Comparison of ENCODE assay signal across 34 cellular contexts in genomic region chr11:130511765-130512164, GRCh38.
DNase-seq lines count a peak whose midpoint lies in the region; ATAC-seq, FAIRE-seq and TF ChIP-seq lines count a peak whose summit lies in the region.
"Had no signal": no experiment of that assay in that cellular context is flagged by ENCODE, and none has a peak within 500 bp of the region (broad histone marks: within the 10 kb centered on the region; RNA-seq: fewer than 3 reads in every experiment).

No MANE protein-coding gene starts in this region.

- no peak overlapping the region for H3K4me3 ChIP-seq in right atrium auricular region
- no peak overlapping the region for H3K4me3 ChIP-seq in heart left ventricle
- no peak overlapping the region for H3K4me3 ChIP-seq in fibroblast of mammary gland (ENCODE audit: control insufficient read depth, low read depth, low read length)
- H3K4me3 ChIP-seq: A549, ascending aorta, coronary artery, GM23338, heart right ventricle, lower lobe of right lung, prostate gland had no signal

- H3K9me3 ChIP-seq in right atrium auricular region: no peaks in the 10 kb centered on the region
- H3K9me3 ChIP-seq in heart left ventricle: no peaks in the 10 kb centered on the region
- H3K9me3 ChIP-seq: ascending aorta, prostate gland had no signal

- no peak for DNase-seq in right atrium auricular region (ENCODE audit: low spot score)
- DNase-seq in heart left ventricle: no peak
- peak; percentile 18 for DNase-seq in RCC 7860 (ENCODE audit: low spot score)
- peak; percentile 50 for DNase-seq in fibroblast of mammary gland (ENCODE audit: low read depth)
- no peak for DNase-seq in NCI-H2029 (lab: John Stamatoyannopoulos, UW)
- no peak for DNase-seq in putamen (ENCODE audit: low spot score)
- DNase-seq: activated CD4-positive, alpha-beta T cell treated with anti-CD3 and anti-CD28 coated beads for 4 hours; activated gamma-delta T cell treated with Interleukin-2 at 50 U/mL for 16 hours; activated naive CD8-positive, alpha-beta T cell treated with anti-CD3 and anti-CD28 coated beads, Interleukin-2, amount 10 ng/mL, durations not matched to agents 7 days and 5 days; activated T-cell treated with anti-CD3 and anti-CD28 coated beads, Interleukin-2, amount 50 U/mL, for 24 hours; caudate nucleus; CD4-positive, alpha-beta T cell; effector memory CD8-positive, alpha-beta T cell; heart right ventricle; kidney; lower lobe of right lung; natural killer cell; NCI-H2081; NCI-H2227 treated with DMSO at 0.1 percent for 48 hours; NCI-H526; NK-92 treated with Interleukin-12 subunit alpha and Interleukin-12 subunit beta, amount 100 ng/mL, for 24 hours; occipital lobe; SHP77 treated with DMSO at 0.1 percent for 48 hours; stimulated activated CD4-positive, alpha-beta T cell treated with anti-CD3 and anti-CD28 coated beads, Interleukin-4, amount 100 ng/mL, for 1 hour; substantia nigra had no signal

- TF ChIP-seq CTCF in right atrium auricular region (IDR thresholded peaks at IDR 0.05) (no peak), heart left ventricle (IDR thresholded peaks at IDR 0.05) (no peak), fibroblast of mammary gland (conservative IDR thresholded peaks at IDR 0.05; ENCODE audit: control insufficient read depth, insufficient read depth, low read depth, low read length) (no peak)

- no peak for FAIRE-seq in RCC 7860 (lab: Jason Lieb, UNC)
- FAIRE-seq: A549, D721Med, GM18507, kidney had no signal

- H3K27ac ChIP-seq in right atrium auricular region: peak overlapping the region; percentile 75 to 79
- H3K27ac ChIP-seq in heart left ventricle: no peak overlapping the region
- H3K27ac ChIP-seq: A549, lower lobe of right lung, prostate gland had no signal

- 73 to 98% (median 97%) methylated on average over 2 of the region's 2 CpGs for WGBS in heart left ventricle, 4 donors

- TF ChIP-seq POLR2A in heart left ventricle (IDR thresholded peaks at IDR 0.05): no peak

- H3K36me3 ChIP-seq in right atrium auricular region (no peaks in the 10 kb centered on the region), heart left ventricle (no peaks in the 10 kb centered on the region)
- H3K36me3 ChIP-seq: ascending aorta, heart right ventricle, lower lobe of right lung, prostate gland had no signal

- ATAC-seq in heart left ventricle (no peak), HG03095 (IDR thresholded peaks at IDR 0.05; ENCODE audit: unreplicated experiment) (no peak), GM19395 (IDR thresholded peaks at IDR 0.05; ENCODE audit: unreplicated experiment) (no peak)
- ATAC-seq: A549; effector memory CD8-positive, alpha-beta T cell; GM23338; heart right ventricle; lower lobe of right lung; natural killer cell had no signal

- H3K27me3 ChIP-seq in right atrium auricular region: no peaks in the 10 kb centered on the region
- H3K27me3 ChIP-seq in heart left ventricle: no peaks in the 10 kb centered on the region
- H3K27me3 ChIP-seq: ascending aorta, heart right ventricle had no signal

- H3K4me1 ChIP-seq in right atrium auricular region: peaks cover 0 to 41% of the 10 kb centered on the region in 2 donors
- H3K4me1 ChIP-seq in heart left ventricle: peaks cover 0 to 41% (median 21%) of the 10 kb centered on the region in 12 donors
- H3K4me1 ChIP-seq: A549, prostate gland had no signal

- intact Hi-C loops in heart left ventricle (cut with DNase I): loop anchor here in 2 of 10 donors (5.0 to 10.0 kb wide), 2 partner anchors 34 to 163 kb away; no protein-coding TSS in a partner anchor

Comparison
In these comparisons a context has a peak if more than half of its experiments do, and no peak if none do; other contexts are left out.
1. H3K27ac ChIP-seq: peak in right atrium auricular region (2 of 2); none in heart left ventricle (0 of 12).
2. DNase-seq: peak in RCC 7860 (single experiment) and fibroblast of mammary gland (single experiment); none in right atrium auricular region (single experiment), heart left ventricle (0 of 5), NCI-H2029 (single experiment) and putamen (single experiment).